In genomic region chr7:101217388-101218235, GRCh38 we compare ENCODE assay signal across 8 cellular contexts. TPM values are rescaled to one million over a fixed set of nuclear protein-coding genes. Genes with fewer than 3 reads are reported as not detected.
DNase-seq lines count a peak whose midpoint lies in the region; TF ChIP-seq lines count a peak whose summit lies in the region.

Gene PLOD3, minus strand, starts transcription at chr7:101217581. Its CDS starts 307 bp downstream, at chr7:101217274.
Gene ZNHIT1, plus strand, starts transcription at chr7:101218165. Its CDS starts 31 bp downstream, at chr7:101218196.

- peak; percentile 95 for DNase-seq in CMK (ENCODE audit: low read depth)
- peak; percentile 99 for DNase-seq in GM20000 (ENCODE audit: low spot score)
- DNase-seq in HT-29 (ENCODE audit: low spot score): peak; percentile 100
- peak; percentile 95 to 100 for DNase-seq in NOMO-1 (lab: John Stamatoyannopoulos, UW; ENCODE audit: unreplicated experiment in 2 of 2)
- peak; percentile 89 to 96 (median 95) for DNase-seq in effector memory CD4-positive, alpha-beta T cell
- peak; percentile 98 for DNase-seq in lung microvascular endothelial cell (ENCODE audit: low read depth in 2 of 2)
- DNase-seq in stimulated activated CD4-positive, alpha-beta T cell treated with anti-CD3 and anti-CD28 coated beads, TNF-alpha, amount 100 ng/mL, for 48 hours (ENCODE audit: low read depth in 3 of 3): peak; percentile 91 to 93 (median 92)

- no peaks in the 10 kb centered on the region for H3K27me3 ChIP-seq in effector memory CD4-positive, alpha-beta T cell (replicated peaks; ENCODE audit: control insufficient read depth, insufficient read depth, low read length, poor library complexity, severe bottlenecking)

- CTCF ChIA-PET in activated CD8-positive, alpha-beta memory T cell treated with anti-CD3 and anti-CD28 coated beads for 36 hours (lab: Charles Lee): interaction anchor here (0.5 to 5.4 kb wide), 13 partner anchors 12 to 330 kb away, joined by 3 to 36 read pairs (median 4); partner anchors contain the start of gene FIS1

- H3K4me1 ChIP-seq in effector memory CD4-positive, alpha-beta T cell (ENCODE audit: control insufficient read depth, insufficient read depth, low read length, poor library complexity, severe bottlenecking): peaks cover 23% of the 10 kb centered on the region

- no peak for TF ChIP-seq CTCF in GM20000 (IDR thresholded peaks at IDR 0.05; ENCODE audit: extremely low read depth, missing control alignments)

- H3K4me3 ChIP-seq in effector memory CD4-positive, alpha-beta T cell (ENCODE audit: insufficient read depth, low read depth, low read length, poor library complexity, severe bottlenecking): peak within 1 kb of the TSS; percentile 80

- peaks cover 11% of the 10 kb centered on the region for H3K36me3 ChIP-seq in effector memory CD4-positive, alpha-beta T cell (ENCODE audit: control insufficient read depth, insufficient read depth, low read length)

- no peaks in the 10 kb centered on the region for H3K9me3 ChIP-seq in effector memory CD4-positive, alpha-beta T cell (ENCODE audit: control insufficient read depth, low read length)

- POLR2A ChIA-PET in activated CD8-positive, alpha-beta memory T cell treated with anti-CD3 and anti-CD28 coated beads for 36 hours (lab: Charles Lee): interaction anchor here (0.6 to 2.1 kb wide), 7 partner anchors 18 to 143 kb away, joined by 3 to 19 read pairs (median 4); partner anchors contain the start of genes FIS1, TRIM56 and VGF

- H3K27ac ChIP-seq in effector memory CD4-positive, alpha-beta T cell (ENCODE audit: insufficient read depth, low read length, poor library complexity, severe bottlenecking): peak within 1 kb of the TSS; percentile 73

RNA-seq across cellular contexts. Expression of gene PLOD3, which starts in this region (rescaled TPM):
- 245 and 252 TPM in 2 replicates for total RNA-seq in HT-29 (2014; rRNA removed; shearing (Covaris generic))
- 10 to 100 TPM; 45.7 to 47.1 TPM for total RNA-seq in activated CD8-positive, alpha-beta memory T cell treated with anti-CD3 and anti-CD28 coated beads for 36 hours
- 34.4 and 38.3 TPM in 2 replicates for total RNA-seq in lung microvascular endothelial cell

RNA-seq across cellular contexts. Expression of gene ZNHIT1, which starts in this region (rescaled TPM):
- total RNA-seq in HT-29 (2014; rRNA removed; shearing (Covaris generic)): 180 and 189 TPM in 2 replicates
- 10 to 100 TPM; 46.7 to 52.7 TPM for total RNA-seq in activated CD8-positive, alpha-beta memory T cell treated with anti-CD3 and anti-CD28 coated beads for 36 hours
- 74.6 and 82.6 TPM in 2 replicates for total RNA-seq in lung microvascular endothelial cell

Comparison
In these comparisons a context has a peak if more than half of its experiments do, and no peak if none do; other contexts are left out.
1. Peak in every context shown above with its lines: DNase-seq, H3K4me3 ChIP-seq and H3K27ac ChIP-seq.